ENCODE assay signal across 16 cellular contexts in genomic region chr4:26065833-26066232, GRCh38.
DNase-seq lines count a peak whose midpoint lies in the region; ATAC-seq and TF ChIP-seq lines count a peak whose summit lies in the region.
"Had no signal": no experiment of that assay in that cellular context is flagged by ENCODE, and none has a peak within 500 bp of the region (broad histone marks: within the 10 kb centered on the region; RNA-seq: fewer than 3 reads in every experiment).

No MANE protein-coding gene starts in this region.

- no peak for TF ChIP-seq CTCF in fibroblast of mammary gland (conservative IDR thresholded peaks at IDR 0.05; ENCODE audit: control insufficient read depth, insufficient read depth, low read depth, low read length)

- no peaks in the 10 kb centered on the region for H3K9me3 Mint-ChIP-seq in stimulated activated effector memory CD8-positive, alpha-beta T cell treated with anti-CD3 and anti-CD28 coated beads, Interleukin-12 subunit alpha, Interleukin-12 subunit beta, amount 100 ng/mL, for 72 hours

- peak; percentile 46 for ATAC-seq in stimulated activated effector memory CD8-positive, alpha-beta T cell treated with anti-CD3 and anti-CD28 coated beads, Interleukin-12 subunit alpha, Interleukin-12 subunit beta, amount 100 ng/mL, for 72 hours
- no peak for ATAC-seq in HG03045 (IDR thresholded peaks at IDR 0.05; ENCODE audit: unreplicated experiment)

- H3K4me1 Mint-ChIP-seq in stimulated activated effector memory CD8-positive, alpha-beta T cell treated with anti-CD3 and anti-CD28 coated beads, Interleukin-12 subunit alpha, Interleukin-12 subunit beta, amount 100 ng/mL, for 72 hours = peaks cover 29% of the 10 kb centered on the region

- no peaks in the 10 kb centered on the region for H3K36me3 Mint-ChIP-seq in stimulated activated effector memory CD8-positive, alpha-beta T cell treated with anti-CD3 and anti-CD28 coated beads, Interleukin-12 subunit alpha, Interleukin-12 subunit beta, amount 100 ng/mL, for 72 hours

- H3K27ac Mint-ChIP-seq in stimulated activated effector memory CD8-positive, alpha-beta T cell treated with anti-CD3 and anti-CD28 coated beads, Interleukin-12 subunit alpha, Interleukin-12 subunit beta, amount 100 ng/mL, for 72 hours = no peak overlapping the region

- DNase-seq in ELR (ENCODE audit: low read depth) (peak; percentile 60), NCI-H69 (lab: John Stamatoyannopoulos, UW) (peak; percentile 5), fibroblast of mammary gland (ENCODE audit: low read depth) (peak; percentile 29), DMS 273 treated with DMSO at 0.1 percent for 48 hours (lab: John Stamatoyannopoulos, UW) (no peak), T-helper 2 cell (no peak)
- DNase-seq in stimulated activated effector memory CD8-positive, alpha-beta T cell treated with anti-CD3 and anti-CD28 coated beads, Interleukin-12 subunit alpha, Interleukin-12 subunit beta, amount 100 ng/mL, for 72 hours (ENCODE audit: low spot score in 2 of 2) = no peak
- DNase-seq: ACHN, GF-D8, KG1, NCI-H1417 treated with DMSO at 0.1 percent for 48 hours, NCI-H2029, NCI-H345, NCI-H524 treated with DMSO at 0.1 percent for 48 hours had no signal

- no peak overlapping the region for H3K4me3 ChIP-seq in fibroblast of mammary gland (ENCODE audit: control insufficient read depth, low read depth, low read length)
- H3K4me3 ChIP-seq: PC-9, SJSA1 had no signal

- H3K4me3 Mint-ChIP-seq in stimulated activated effector memory CD8-positive, alpha-beta T cell treated with anti-CD3 and anti-CD28 coated beads, Interleukin-12 subunit alpha, Interleukin-12 subunit beta, amount 100 ng/mL, for 72 hours = no peak overlapping the region

Comparison
In these comparisons a context has a peak if more than half of its experiments do, and no peak if none do; other contexts are left out.
1. DNase-seq: peak in ELR (single experiment), NCI-H69 (single experiment) and fibroblast of mammary gland (single experiment); none in stimulated activated effector memory CD8-positive, alpha-beta T cell treated with anti-CD3 and anti-CD28 coated beads, Interleukin-12 subunit alpha, Interleukin-12 subunit beta, amount 100 ng/mL, for 72 hours (0 of 2), DMS 273 treated with DMSO at 0.1 percent for 48 hours (single experiment) and T-helper 2 cell (0 of 5).